Comparison of ENCODE assay signal across 1 cellular context in the genomic region with DNA sequence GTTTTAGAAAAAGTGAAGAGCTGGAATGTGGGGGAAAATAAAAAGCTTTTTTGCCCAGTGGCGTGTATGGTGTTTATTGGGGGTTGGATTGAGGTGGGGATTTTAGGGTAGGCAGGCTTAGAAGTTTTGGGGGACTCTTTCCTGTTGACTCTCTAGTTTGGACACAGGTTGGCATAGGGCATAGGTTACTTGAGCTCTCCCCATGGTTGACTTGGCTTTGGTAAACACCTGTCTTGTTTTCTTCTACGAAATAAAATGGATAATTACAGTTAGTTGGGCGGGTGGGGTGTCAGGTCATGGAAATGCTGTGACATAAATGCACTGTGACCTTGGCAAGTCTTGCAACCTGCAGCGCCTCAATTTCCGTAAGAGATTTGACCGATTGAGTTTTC.
TF ChIP-seq lines count a peak whose summit lies in the region.

No MANE protein-coding gene starts in this region.

TF ChIP-seq in H1, 55 proteins besides CTCF, POLR2A, EP300 and RAD21:
- TF ChIP-seq RNF2 (IDR thresholded peaks at IDR 0.05; ENCODE audit: borderline replicate concordance, low read depth, low read length, missing control alignments, poor library complexity, severe bottlenecking): peak; percentile 80
- TF ChIP-seq SIX5 (IDR thresholded peaks at IDR 0.05; ENCODE audit: low read depth, low read length): no peak
